In the genomic region with DNA sequence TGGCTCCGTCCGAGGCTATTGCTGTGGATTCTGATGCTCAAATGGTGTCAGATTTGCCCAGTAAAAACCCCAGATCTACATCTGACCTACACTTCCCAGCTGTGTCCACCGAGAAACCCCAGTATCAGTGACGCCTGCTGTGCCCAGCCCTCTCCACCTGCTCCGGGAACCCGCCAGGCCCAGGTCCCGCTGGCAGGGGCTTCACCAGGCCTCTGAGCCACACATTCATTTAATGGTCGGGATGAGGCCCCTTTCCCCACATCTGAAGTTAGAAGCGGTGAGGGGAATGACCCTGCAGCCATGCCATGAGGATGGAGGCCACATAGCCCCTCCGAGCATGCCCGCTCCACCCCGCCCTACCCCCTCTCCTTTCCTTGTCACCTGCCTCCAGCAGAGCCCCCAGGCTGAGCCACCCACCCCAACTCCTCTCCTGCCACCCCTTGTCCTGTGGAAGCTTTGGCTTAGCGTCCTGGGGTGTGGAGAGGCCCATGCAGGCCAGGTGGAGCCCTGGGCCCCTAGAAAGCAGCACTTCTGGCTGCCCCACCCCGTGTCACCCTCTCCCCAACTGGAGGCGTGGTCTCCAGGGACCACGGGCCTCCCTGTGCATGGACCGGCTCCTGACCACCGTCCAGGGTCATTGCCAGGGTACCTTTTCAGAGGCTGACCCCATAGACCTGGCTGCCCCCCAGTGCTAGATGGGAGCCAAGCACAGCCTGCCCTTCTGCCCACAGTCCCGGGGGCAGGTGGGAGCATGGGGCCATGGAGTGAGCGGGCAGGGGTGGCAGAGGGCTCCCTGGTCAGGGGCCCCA, we compare ENCODE assay signal across 20 cellular contexts. TPM values are rescaled to one million over a fixed set of nuclear protein-coding genes. Genes with fewer than 3 reads are reported as not detected.
"Had no signal": no experiment of that assay in that cellular context is flagged by ENCODE, and none has a peak within 500 bp of the region (broad histone marks: within the 10 kb centered on the region; RNA-seq: fewer than 3 reads in every experiment).

No MANE protein-coding gene starts in this region.

- H3K4me1 ChIP-seq: foreskin keratinocyte, psoas muscle, right lobe of liver had no signal

- DNase-seq: activated CD4-positive, alpha-beta memory T cell treated with anti-CD3 and anti-CD28 coated beads, Interleukin-2, amount 10 ng/mL, durations not matched to agents 7 days and 5 days; activated CD4-positive, alpha-beta T cell treated with anti-CD3 and anti-CD28 coated beads for 4 hours; activated gamma-delta T cell; activated T-cell treated with anti-CD3 and anti-CD28 coated beads, Interleukin-2, amount 50 U/mL, for 24 hours; aorta; cortex of kidney; effector CD4-positive, alpha-beta T cell; foreskin keratinocyte; lower lobe of right lung; naive thymus-derived CD8-positive, alpha-beta T cell; stimulated activated CD4-positive, alpha-beta T cell treated with anti-CD3 and anti-CD28 coated beads, Interleukin-4, amount 100 ng/mL, for 4 hours; stimulated activated CD8-positive, alpha-beta memory T cell treated with anti-CD3 and anti-CD28 coated beads, Interleukin-4, amount 100 ng/mL, for 48 hours; stomach had no signal

- H3K27ac ChIP-seq: foreskin keratinocyte, lower lobe of right lung, psoas muscle, right lobe of liver, stomach, thoracic aorta had no signal

- ATAC-seq: foreskin keratinocyte; lower lobe of right lung; naive thymus-derived CD8-positive, alpha-beta T cell; psoas muscle; right lobe of liver had no signal

- H3K4me2 ChIP-seq: smooth muscle cell had no signal

- H3K36me3 ChIP-seq: thoracic aorta had no signal

- H3K9me3 ChIP-seq: lower lobe of right lung, psoas muscle, right lobe of liver, stomach, thoracic aorta had no signal

- H3K4me3 ChIP-seq: lower lobe of right lung, psoas muscle, right lobe of liver, smooth muscle cell, stomach, thoracic aorta had no signal

- H3K27me3 ChIP-seq: right lobe of liver had no signal

RNA-seq across cellular contexts. Expression of gene TNFRSF14, which starts 8.0 kb away (rescaled TPM):
- total RNA-seq: smooth muscle cell had no signal
- polyA plus RNA-seq: smooth muscle cell had no signal

RNA-seq across cellular contexts. Expression of gene HES5, which starts 34.1 kb away (rescaled TPM):
- total RNA-seq: activated CD4-positive, alpha-beta memory T cell treated with anti-CD3 and anti-CD28 coated beads, Interleukin-2, amount 10 ng/mL, durations not matched to agents 7 days and 5 days; mesothelial cell of epicardium; omental fat pad; T-helper 1 cell treated with Interleukin-12 subunit alpha and Interleukin-12 subunit beta and Interleukin-4 antibody, amounts not matched to agents 30 ng/mL and 1 ng/mL, for 36 hours had no signal
- polyA plus RNA-seq: aorta; naive thymus-derived CD8-positive, alpha-beta T cell had no signal
